ENCODE assay signal across 1 cellular context in the genomic region with DNA sequence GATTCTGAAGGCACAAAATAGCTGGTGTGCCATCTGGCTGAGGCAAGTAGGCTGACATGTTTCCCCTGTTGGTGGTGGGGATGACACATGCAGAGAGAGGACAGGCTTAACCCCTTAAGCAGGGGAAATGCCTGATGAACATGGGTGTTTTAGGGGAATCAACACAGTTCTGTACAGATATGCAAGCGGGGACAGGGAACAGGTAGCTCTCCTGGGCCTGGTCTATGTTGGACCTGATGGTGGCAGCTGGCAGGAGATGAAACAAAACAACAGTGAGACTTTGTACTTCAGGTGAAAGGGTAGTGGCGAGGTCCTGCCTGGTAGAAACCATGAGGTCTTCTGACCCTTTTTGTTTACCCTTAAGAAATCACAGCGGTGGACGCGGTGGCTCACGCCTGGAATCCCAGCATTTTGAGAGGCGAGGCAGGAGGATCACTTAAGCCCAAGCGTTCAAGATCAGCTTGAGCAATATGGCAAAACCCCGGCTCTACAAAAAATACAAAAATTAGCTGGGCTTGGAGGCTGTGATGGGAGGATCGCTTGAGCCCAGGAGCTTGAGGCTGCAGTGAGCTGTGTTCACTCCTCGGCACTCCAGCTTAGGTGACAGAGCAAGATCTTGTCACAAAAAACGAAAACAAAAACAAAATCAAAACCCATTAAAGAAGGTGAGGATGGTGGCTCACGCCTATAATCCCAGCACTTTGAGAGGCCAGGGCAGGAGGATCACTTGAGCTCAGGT.
TF ChIP-seq lines count a peak whose summit lies in the region.

No MANE protein-coding gene starts in this region.

TF ChIP-seq in HepG2, 621 proteins besides CTCF, POLR2A, EP300 and RAD21 (continued from another document and continues in another):
- TF ChIP-seq ZNF878 (CRISPR knock-in tag; IDR thresholded peaks at IDR 0.05) (no peak), MIER2 (CRISPR knock-in tag; IDR thresholded peaks at IDR 0.05) (no peak), MTA1 (CRISPR knock-in tag; IDR thresholded peaks at IDR 0.05; ENCODE audit: borderline replicate concordance) (no peak), SPEN (CRISPR knock-in tag; IDR thresholded peaks at IDR 0.05; ENCODE audit: low read depth) (no peak), TCF7 (IDR thresholded peaks at IDR 0.05; ENCODE audit: low read depth) (peak; percentile 76), NFE2 (CRISPR knock-in tag; IDR thresholded peaks at IDR 0.05) (no peak), MAFK (conservative IDR thresholded peaks at IDR 0.05 in 1 of 2, IDR thresholded peaks at IDR 0.05 in 1 of 2; ENCODE audit: low read length in 2 of 2) (no peak), ZNF788 (CRISPR knock-in tag; IDR thresholded peaks at IDR 0.05; ENCODE audit: borderline replicate concordance) (no peak), SOX5 (CRISPR knock-in tag; IDR thresholded peaks at IDR 0.05; ENCODE audit: borderline replicate concordance) (peak; percentile 68), RFXAP (CRISPR knock-in tag; IDR thresholded peaks at IDR 0.05; ENCODE audit: borderline replicate concordance) (no peak), ZNF354B (CRISPR knock-in tag; IDR thresholded peaks at IDR 0.05) (0 out of 2 replicates have a peak, but pooled peaks have one; percentile 46), TBX3 (IDR thresholded peaks at IDR 0.05; ENCODE audit: borderline replicate concordance) (no peak), ZSCAN31 (CRISPR knock-in tag; IDR thresholded peaks at IDR 0.05; ENCODE audit: low read depth) (no peak), HDAC6 (IDR thresholded peaks at IDR 0.05; ENCODE audit: low read depth, low read length) (no peak), SMARCE1 (IDR thresholded peaks at IDR 0.05; ENCODE audit: borderline replicate concordance) (no peak), SRSF9 (IDR thresholded peaks at IDR 0.05; ENCODE audit: borderline replicate concordance, insufficient read depth, low read depth, low read length, poor library complexity, severe bottlenecking) (no peak), ZNF782 (CRISPR knock-in tag; IDR thresholded peaks at IDR 0.05; ENCODE audit: borderline replicate concordance) (peak; percentile 37; the same call in 1 of the 2 replicates), NAIF1 (CRISPR knock-in tag; IDR thresholded peaks at IDR 0.05; ENCODE audit: borderline replicate concordance) (no peak), MYC (CRISPR knock-in tag; IDR thresholded peaks at IDR 0.05; ENCODE audit: borderline replicate concordance) (peak; percentile 16; the same call in 1 of the 2 replicates), REXO4 (CRISPR knock-in tag; IDR thresholded peaks at IDR 0.05; ENCODE audit: borderline replicate concordance) (no peak), ATF1 (CRISPR knock-in tag; IDR thresholded peaks at IDR 0.05) (no peak)
- TF ChIP-seq, protein P1, sequence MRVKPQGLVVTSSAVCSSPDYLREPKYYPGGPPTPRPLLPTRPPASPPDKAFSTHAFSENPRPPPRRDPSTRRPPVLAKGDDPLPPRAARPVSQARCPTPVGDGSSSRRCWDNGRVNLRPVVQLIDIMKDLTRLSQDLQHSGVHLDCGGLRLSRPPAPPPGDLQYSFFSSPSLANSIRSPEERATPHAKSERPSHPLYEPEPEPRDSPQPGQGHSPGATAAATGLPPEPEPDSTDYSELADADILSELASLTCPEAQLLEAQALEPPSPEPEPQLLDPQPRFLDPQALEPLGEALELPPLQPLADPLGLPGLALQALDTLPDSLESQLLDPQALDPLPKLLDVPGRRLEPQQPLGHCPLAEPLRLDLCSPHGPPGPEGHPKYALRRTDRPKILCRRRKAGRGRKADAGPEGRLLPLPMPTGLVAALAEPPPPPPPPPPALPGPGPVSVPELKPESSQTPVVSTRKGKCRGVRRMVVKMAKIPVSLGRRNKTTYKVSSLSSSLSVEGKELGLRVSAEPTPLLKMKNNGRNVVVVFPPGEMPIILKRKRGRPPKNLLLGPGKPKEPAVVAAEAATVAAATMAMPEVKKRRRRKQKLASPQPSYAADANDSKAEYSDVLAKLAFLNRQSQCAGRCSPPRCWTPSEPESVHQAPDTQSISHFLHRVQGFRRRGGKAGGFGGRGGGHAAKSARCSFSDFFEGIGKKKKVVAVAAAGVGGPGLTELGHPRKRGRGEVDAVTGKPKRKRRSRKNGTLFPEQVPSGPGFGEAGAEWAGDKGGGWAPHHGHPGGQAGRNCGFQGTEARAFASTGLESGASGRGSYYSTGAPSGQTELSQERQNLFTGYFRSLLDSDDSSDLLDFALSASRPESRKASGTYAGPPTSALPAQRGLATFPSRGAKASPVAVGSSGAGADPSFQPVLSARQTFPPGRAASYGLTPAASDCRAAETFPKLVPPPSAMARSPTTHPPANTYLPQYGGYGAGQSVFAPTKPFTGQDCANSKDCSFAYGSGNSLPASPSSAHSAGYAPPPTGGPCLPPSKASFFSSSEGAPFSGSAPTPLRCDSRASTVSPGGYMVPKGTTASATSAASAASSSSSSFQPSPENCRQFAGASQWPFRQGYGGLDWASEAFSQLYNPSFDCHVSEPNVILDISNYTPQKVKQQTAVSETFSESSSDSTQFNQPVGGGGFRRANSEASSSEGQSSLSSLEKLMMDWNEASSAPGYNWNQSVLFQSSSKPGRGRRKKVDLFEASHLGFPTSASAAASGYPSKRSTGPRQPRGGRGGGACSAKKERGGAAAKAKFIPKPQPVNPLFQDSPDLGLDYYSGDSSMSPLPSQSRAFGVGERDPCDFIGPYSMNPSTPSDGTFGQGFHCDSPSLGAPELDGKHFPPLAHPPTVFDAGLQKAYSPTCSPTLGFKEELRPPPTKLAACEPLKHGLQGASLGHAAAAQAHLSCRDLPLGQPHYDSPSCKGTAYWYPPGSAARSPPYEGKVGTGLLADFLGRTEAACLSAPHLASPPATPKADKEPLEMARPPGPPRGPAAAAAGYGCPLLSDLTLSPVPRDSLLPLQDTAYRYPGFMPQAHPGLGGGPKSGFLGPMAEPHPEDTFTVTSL (CRISPR knock-in tag; IDR thresholded peaks at IDR 0.05; ENCODE audit: borderline replicate concordance), result no peak
- TF ChIP-seq, protein P2, sequence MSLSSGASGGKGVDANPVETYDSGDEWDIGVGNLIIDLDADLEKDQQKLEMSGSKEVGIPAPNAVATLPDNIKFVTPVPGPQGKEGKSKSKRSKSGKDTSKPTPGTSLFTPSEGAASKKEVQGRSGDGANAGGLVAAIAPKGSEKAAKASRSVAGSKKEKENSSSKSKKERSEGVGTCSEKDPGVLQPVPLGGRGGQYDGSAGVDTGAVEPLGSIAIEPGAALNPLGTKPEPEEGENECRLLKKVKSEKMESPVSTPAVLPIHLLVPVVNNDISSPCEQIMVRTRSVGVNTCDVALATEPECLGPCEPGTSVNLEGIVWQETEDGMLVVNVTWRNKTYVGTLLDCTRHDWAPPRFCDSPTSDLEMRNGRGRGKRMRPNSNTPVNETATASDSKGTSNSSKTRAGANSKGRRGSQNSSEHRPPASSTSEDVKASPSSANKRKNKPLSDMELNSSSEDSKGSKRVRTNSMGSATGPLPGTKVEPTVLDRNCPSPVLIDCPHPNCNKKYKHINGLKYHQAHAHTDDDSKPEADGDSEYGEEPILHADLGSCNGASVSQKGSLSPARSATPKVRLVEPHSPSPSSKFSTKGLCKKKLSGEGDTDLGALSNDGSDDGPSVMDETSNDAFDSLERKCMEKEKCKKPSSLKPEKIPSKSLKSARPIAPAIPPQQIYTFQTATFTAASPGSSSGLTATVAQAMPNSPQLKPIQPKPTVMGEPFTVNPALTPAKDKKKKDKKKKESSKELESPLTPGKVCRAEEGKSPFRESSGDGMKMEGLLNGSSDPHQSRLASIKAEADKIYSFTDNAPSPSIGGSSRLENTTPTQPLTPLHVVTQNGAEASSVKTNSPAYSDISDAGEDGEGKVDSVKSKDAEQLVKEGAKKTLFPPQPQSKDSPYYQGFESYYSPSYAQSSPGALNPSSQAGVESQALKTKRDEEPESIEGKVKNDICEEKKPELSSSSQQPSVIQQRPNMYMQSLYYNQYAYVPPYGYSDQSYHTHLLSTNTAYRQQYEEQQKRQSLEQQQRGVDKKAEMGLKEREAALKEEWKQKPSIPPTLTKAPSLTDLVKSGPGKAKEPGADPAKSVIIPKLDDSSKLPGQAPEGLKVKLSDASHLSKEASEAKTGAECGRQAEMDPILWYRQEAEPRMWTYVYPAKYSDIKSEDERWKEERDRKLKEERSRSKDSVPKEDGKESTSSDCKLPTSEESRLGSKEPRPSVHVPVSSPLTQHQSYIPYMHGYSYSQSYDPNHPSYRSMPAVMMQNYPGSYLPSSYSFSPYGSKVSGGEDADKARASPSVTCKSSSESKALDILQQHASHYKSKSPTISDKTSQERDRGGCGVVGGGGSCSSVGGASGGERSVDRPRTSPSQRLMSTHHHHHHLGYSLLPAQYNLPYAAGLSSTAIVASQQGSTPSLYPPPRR (CRISPR knock-in tag; IDR thresholded peaks at IDR 0.05; ENCODE audit: borderline replicate concordance), result no peak
- TF ChIP-seq, protein P3, sequence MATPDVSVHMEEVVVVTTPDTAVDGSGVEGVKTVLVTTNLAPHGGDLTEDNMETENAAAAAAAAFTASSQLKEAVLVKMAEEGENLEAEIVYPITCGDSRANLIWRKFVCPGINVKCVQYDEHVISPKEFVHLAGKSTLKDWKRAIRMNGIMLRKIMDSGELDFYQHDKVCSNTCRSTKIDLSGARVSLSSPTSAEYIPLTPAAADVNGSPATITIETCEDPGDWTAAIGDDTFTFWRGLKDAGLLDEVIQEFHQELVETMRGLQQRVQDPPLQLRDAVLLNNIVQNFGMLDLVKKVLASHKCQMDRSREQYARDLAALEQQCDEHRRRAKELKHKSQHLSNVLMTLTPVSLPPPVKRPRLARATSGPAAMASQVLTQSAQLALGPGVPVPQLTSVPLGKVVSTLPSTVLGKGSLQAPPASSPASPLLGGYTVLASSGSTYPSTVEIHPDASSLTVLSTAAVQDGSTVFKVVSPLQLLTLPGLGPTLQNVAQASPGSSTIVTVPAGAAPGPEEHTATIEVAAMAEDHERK (CRISPR knock-in tag; IDR thresholded peaks at IDR 0.05; ENCODE audit: low read depth), result no peak
- TF ChIP-seq, protein P4, sequence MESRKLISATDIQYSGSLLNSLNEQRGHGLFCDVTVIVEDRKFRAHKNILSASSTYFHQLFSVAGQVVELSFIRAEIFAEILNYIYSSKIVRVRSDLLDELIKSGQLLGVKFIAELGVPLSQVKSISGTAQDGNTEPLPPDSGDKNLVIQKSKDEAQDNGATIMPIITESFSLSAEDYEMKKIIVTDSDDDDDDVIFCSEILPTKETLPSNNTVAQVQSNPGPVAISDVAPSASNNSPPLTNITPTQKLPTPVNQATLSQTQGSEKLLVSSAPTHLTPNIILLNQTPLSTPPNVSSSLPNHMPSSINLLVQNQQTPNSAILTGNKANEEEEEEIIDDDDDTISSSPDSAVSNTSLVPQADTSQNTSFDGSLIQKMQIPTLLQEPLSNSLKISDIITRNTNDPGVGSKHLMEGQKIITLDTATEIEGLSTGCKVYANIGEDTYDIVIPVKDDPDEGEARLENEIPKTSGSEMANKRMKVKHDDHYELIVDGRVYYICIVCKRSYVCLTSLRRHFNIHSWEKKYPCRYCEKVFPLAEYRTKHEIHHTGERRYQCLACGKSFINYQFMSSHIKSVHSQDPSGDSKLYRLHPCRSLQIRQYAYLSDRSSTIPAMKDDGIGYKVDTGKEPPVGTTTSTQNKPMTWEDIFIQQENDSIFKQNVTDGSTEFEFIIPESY (CRISPR knock-in tag; IDR thresholded peaks at IDR 0.05), result no peak; the same call in 1 of the 2 replicates
- TF ChIP-seq, protein P5, sequence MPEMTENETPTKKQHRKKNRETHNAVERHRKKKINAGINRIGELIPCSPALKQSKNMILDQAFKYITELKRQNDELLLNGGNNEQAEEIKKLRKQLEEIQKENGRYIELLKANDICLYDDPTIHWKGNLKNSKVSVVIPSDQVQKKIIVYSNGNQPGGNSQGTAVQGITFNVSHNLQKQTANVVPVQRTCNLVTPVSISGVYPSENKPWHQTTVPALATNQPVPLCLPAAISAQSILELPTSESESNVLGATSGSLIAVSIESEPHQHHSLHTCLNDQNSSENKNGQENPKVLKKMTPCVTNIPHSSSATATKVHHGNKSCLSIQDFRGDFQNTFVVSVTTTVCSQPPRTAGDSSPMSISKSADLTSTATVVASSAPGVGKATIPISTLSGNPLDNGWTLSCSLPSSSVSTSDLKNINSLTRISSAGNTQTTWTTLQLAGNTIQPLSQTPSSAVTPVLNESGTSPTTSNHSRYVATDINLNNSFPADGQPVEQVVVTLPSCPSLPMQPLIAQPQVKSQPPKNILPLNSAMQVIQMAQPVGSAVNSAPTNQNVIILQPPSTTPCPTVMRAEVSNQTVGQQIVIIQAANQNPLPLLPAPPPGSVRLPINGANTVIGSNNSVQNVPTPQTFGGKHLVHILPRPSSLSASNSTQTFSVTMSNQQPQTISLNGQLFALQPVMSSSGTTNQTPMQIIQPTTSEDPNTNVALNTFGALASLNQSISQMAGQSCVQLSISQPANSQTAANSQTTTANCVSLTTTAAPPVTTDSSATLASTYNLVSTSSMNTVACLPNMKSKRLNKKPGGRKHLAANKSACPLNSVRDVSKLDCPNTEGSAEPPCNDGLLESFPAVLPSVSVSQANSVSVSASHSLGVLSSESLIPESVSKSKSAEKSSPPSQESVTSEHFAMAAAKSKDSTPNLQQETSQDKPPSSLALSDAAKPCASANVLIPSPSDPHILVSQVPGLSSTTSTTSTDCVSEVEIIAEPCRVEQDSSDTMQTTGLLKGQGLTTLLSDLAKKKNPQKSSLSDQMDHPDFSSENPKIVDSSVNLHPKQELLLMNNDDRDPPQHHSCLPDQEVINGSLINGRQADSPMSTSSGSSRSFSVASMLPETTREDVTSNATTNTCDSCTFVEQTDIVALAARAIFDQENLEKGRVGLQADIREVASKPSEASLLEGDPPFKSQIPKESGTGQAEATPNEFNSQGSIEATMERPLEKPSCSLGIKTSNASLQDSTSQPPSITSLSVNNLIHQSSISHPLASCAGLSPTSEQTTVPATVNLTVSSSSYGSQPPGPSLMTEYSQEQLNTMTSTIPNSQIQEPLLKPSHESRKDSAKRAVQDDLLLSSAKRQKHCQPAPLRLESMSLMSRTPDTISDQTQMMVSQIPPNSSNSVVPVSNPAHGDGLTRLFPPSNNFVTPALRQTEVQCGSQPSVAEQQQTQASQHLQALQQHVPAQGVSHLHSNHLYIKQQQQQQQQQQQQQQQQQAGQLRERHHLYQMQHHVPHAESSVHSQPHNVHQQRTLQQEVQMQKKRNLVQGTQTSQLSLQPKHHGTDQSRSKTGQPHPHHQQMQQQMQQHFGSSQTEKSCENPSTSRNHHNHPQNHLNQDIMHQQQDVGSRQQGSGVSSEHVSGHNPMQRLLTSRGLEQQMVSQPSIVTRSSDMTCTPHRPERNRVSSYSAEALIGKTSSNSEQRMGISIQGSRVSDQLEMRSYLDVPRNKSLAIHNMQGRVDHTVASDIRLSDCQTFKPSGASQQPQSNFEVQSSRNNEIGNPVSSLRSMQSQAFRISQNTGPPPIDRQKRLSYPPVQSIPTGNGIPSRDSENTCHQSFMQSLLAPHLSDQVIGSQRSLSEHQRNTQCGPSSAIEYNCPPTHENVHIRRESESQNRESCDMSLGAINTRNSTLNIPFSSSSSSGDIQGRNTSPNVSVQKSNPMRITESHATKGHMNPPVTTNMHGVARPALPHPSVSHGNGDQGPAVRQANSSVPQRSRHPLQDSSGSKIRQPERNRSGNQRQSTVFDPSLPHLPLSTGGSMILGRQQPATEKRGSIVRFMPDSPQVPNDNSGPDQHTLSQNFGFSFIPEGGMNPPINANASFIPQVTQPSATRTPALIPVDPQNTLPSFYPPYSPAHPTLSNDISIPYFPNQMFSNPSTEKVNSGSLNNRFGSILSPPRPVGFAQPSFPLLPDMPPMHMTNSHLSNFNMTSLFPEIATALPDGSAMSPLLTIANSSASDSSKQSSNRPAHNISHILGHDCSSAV (CRISPR knock-in tag; IDR thresholded peaks at IDR 0.05; ENCODE audit: borderline replicate concordance), result no peak
- TF ChIP-seq, protein P6, sequence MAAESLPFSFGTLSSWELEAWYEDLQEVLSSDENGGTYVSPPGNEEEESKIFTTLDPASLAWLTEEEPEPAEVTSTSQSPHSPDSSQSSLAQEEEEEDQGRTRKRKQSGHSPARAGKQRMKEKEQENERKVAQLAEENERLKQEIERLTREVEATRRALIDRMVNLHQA (CRISPR knock-in tag; IDR thresholded peaks at IDR 0.05), result no peak
- TF ChIP-seq, protein P7, sequence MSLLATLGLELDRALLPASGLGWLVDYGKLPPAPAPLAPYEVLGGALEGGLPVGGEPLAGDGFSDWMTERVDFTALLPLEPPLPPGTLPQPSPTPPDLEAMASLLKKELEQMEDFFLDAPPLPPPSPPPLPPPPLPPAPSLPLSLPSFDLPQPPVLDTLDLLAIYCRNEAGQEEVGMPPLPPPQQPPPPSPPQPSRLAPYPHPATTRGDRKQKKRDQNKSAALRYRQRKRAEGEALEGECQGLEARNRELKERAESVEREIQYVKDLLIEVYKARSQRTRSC (CRISPR knock-in tag; IDR thresholded peaks at IDR 0.05; ENCODE audit: low read depth), result no peak
